In genomic region chr10:77532068-77532467, GRCh38 we compare ENCODE assay signal across 13 cellular contexts.
DNase-seq lines count a peak whose midpoint lies in the region; ATAC-seq and TF ChIP-seq lines count a peak whose summit lies in the region.
"Had no signal": no experiment of that assay in that cellular context is flagged by ENCODE, and none has a peak within 500 bp of the region (broad histone marks: within the 10 kb centered on the region; RNA-seq: fewer than 3 reads in every experiment).

No MANE protein-coding gene starts in this region.

- H3K4me3 ChIP-seq in epithelial cell of esophagus (ENCODE audit: low read length) (no peak overlapping the region), gastrocnemius medialis (no peak overlapping the region), heart right ventricle (no peak overlapping the region), tibial nerve (no peak overlapping the region)
- H3K4me3 ChIP-seq: colonic mucosa, upper lobe of right lung had no signal

- in situ Hi-C loops in gastrocnemius medialis (cut with MboI; ENCODE audit: low sequenced_read_pairs in 4 of 4), result no loop called here

- 73 to 74% methylated on average over 12 of the region's 12 CpGs for WGBS in heart right ventricle, 2 donors
- WGBS in tibial nerve, 2 donors, result 62 to 74% methylated on average over 12 of the region's 12 CpGs

- ATAC-seq in gastrocnemius medialis (peak; percentile 23 to 34), GM21367 (IDR thresholded peaks at IDR 0.05; ENCODE audit: unreplicated experiment) (no peak), GM19463 (IDR thresholded peaks at IDR 0.05; ENCODE audit: unreplicated experiment) (no peak), heart right ventricle (no peak)
- ATAC-seq: activated T-cell treated with anti-CD3 and anti-CD28 coated beads, Interleukin-2, amount 50 U/mL, for 4 hours; naive thymus-derived CD4-positive, alpha-beta T cell had no signal

- H3K36me3 ChIP-seq in gastrocnemius medialis, result no peaks in the 10 kb centered on the region
- H3K36me3 ChIP-seq in heart right ventricle, result no peaks in the 10 kb centered on the region
- no peaks in the 10 kb centered on the region for H3K36me3 ChIP-seq in tibial nerve
- H3K36me3 ChIP-seq: colonic mucosa, upper lobe of right lung had no signal

- TF ChIP-seq EP300 in tibial nerve (IDR thresholded peaks at IDR 0.05), result no peak

- H3K27ac ChIP-seq in gastrocnemius medialis (peak overlapping the region; percentile 60 to 92 (median 88)), heart right ventricle (peak overlapping the region in 1 of 10 donors; percentile 78), tibial nerve (peak overlapping the region in 1 of 4 donors; percentile 1)
- H3K27ac ChIP-seq: colonic mucosa, upper lobe of right lung had no signal

- H3K27me3 ChIP-seq in gastrocnemius medialis (no peaks in the 10 kb centered on the region), heart right ventricle (peaks cover 0 to 26% (median 0%) of the 10 kb centered on the region in 7 donors), tibial nerve (no peaks in the 10 kb centered on the region)
- H3K27me3 ChIP-seq: colonic mucosa, upper lobe of right lung had no signal

- intact Hi-C loops in gastrocnemius medialis (cut with DNase I; ENCODE audit: low total_unique reads) (no loop called here), heart right ventricle (cut with DNase I) (no loop called here)

- peak; percentile 92 for DNase-seq in Daoy (ENCODE audit: low read depth)
- peak; percentile 6 for DNase-seq in NCI-H2171 (lab: John Stamatoyannopoulos, UW)
- DNase-seq in epithelial cell of esophagus (ENCODE audit: low read depth), result peak; percentile 78
- DNase-seq in gastrocnemius medialis, result peak in 1 of 2 donors; percentile 56
- no peak for DNase-seq in heart right ventricle
- DNase-seq in tibial nerve (ENCODE audit: low spot score in 2 of 2), result no peak
- DNase-seq: activated T-cell treated with anti-CD3 and anti-CD28 coated beads, Interleukin-2, amount 50 U/mL, for 4 hours; colonic mucosa; naive thymus-derived CD4-positive, alpha-beta T cell; NCI-H1092 treated with DMSO at 0.1 percent for 48 hours; upper lobe of right lung had no signal

- H3K4me1 ChIP-seq in gastrocnemius medialis (peaks cover 49 to 73% of the 10 kb centered on the region in 2 donors), heart right ventricle (peaks cover 0 to 28% (median 0%) of the 10 kb centered on the region in 9 donors), tibial nerve (peaks cover 0 to 15% (median 10%) of the 10 kb centered on the region in 4 donors)
- H3K4me1 ChIP-seq: colonic mucosa had no signal

- TF ChIP-seq CTCF in epithelial cell of esophagus (IDR thresholded peaks at IDR 0.05; ENCODE audit: insufficient read depth, low read depth, low read length, missing control alignments) (no peak), gastrocnemius medialis (IDR thresholded peaks at IDR 0.05 in 4 of 5, conservative IDR thresholded peaks at IDR 0.05 in 1 of 5) (no peak), heart right ventricle (IDR thresholded peaks at IDR 0.05) (no peak), tibial nerve (IDR thresholded peaks at IDR 0.05) (no peak)

- TF ChIP-seq POLR2A in gastrocnemius medialis (IDR thresholded peaks at IDR 0.05) (no peak), tibial nerve (IDR thresholded peaks at IDR 0.05) (no peak)

- no peaks in the 10 kb centered on the region for H3K9me3 ChIP-seq in gastrocnemius medialis
- H3K9me3 ChIP-seq in heart right ventricle, result no peaks in the 10 kb centered on the region
- no peaks in the 10 kb centered on the region for H3K9me3 ChIP-seq in tibial nerve
- H3K9me3 ChIP-seq: colonic mucosa, upper lobe of right lung had no signal

Comparison
In these comparisons a context has a peak if more than half of its experiments do, and no peak if none do; other contexts are left out.
1. DNase-seq: peak in Daoy (single experiment), NCI-H2171 (single experiment) and epithelial cell of esophagus (single experiment); none in heart right ventricle (0 of 2) and tibial nerve (0 of 2).
2. ATAC-seq: peak in gastrocnemius medialis (2 of 2); none in GM21367 (single experiment), GM19463 (single experiment) and heart right ventricle (0 of 8).